27 cellular contexts compared by ENCODE assay signal in genomic region chr1:198490224-198490623, GRCh38. TPM values are rescaled to one million over a fixed set of nuclear protein-coding genes. Genes with fewer than 3 reads are reported as not detected.
"Had no signal": no experiment of that assay in that cellular context is flagged by ENCODE, and none has a peak within 500 bp of the region (broad histone marks: within the 10 kb centered on the region; RNA-seq: fewer than 3 reads in every experiment).

No MANE protein-coding gene starts in this region.

- H3K36me3 Mint-ChIP-seq: activated naive CD4-positive, alpha-beta T cell treated with anti-CD3 and anti-CD28 coated beads, Interleukin-2, amount 50 U/mL, for 72 hours; brain had no signal

- H3K4me1 ChIP-seq: ascending aorta had no signal

- H3K27me3 Mint-ChIP-seq: activated naive CD8-positive, alpha-beta T cell treated with anti-CD3 and anti-CD28 coated beads, Interleukin-2, amount 50 U/mL, for 24 hours had no signal

- H3K4me3 ChIP-seq: ascending aorta, cardiac muscle cell, SK-N-MC had no signal

- H3K27ac Mint-ChIP-seq: activated CD8-positive, alpha-beta T cell treated with anti-CD3 and anti-CD28 coated beads, Interleukin-2, amount 10 ng/mL, durations not matched to agents 7 days and 5 days; activated naive CD4-positive, alpha-beta T cell treated with anti-CD3 and anti-CD28 coated beads, Interleukin-2, amount 50 U/mL, for 72 hours; activated naive CD8-positive, alpha-beta T cell treated with anti-CD3 and anti-CD28 coated beads, Interleukin-2, amount 50 U/mL, for 24 hours; brain; T-helper 1 cell treated with Interleukin-12 subunit alpha and Interleukin-12 subunit beta and Interleukin-4 antibody, amounts not matched to agents 30 μg/mL and 1 μg/mL, for 36 hours had no signal

- ATAC-seq: activated CD8-positive, alpha-beta T cell treated with anti-CD3 and anti-CD28 coated beads, Interleukin-2, amount 10 ng/mL, durations not matched to agents 7 days and 5 days; activated naive CD4-positive, alpha-beta T cell treated with anti-CD3 and anti-CD28 coated beads, Interleukin-2, amount 50 U/mL, for 72 hours; activated naive CD8-positive, alpha-beta T cell treated with anti-CD3 and anti-CD28 coated beads, Interleukin-2, amount 50 U/mL, for 24 hours; activated T-cell treated with anti-CD3 and anti-CD28 coated beads, Interleukin-2, amount 50 U/mL, for 4 hours; Panc1; Right ventricle myocardium inferior had no signal

- DNase-seq: activated CD4-positive, alpha-beta T cell treated with anti-CD3 and anti-CD28 coated beads for 48 hours; activated CD4-positive, alpha-beta T cell treated with anti-CD3 and anti-CD28 coated beads, Interleukin-2, amount 50 U/mL, for 4 hours; activated CD4-positive, CD25-positive, alpha-beta regulatory T cell treated with anti-CD3 and anti-CD28 coated beads, Interleukin-2, amount 50 U/mL, for 72 hours; activated CD8-positive, alpha-beta T cell treated with anti-CD3 and anti-CD28 coated beads, Interleukin-2, amount 10 ng/mL, durations not matched to agents 7 days and 5 days; activated effector memory CD4-positive, alpha-beta T cell treated with anti-CD3 and anti-CD28 coated beads, Interleukin-2, amount 50 U/mL, for 16 hours; activated naive CD4-positive, alpha-beta T cell treated with Interleukin-2 at 50 U/mL for 16 hours; activated naive CD8-positive, alpha-beta T cell treated with anti-CD3 and anti-CD28 coated beads, Interleukin-2, amount 50 U/mL, for 24 hours; activated T-cell treated with anti-CD3 and anti-CD28 coated beads, Interleukin-2, amount 50 U/mL, for 4 hours; amniotic stem cell; MV-4-11; NCI-H1092 treated with DMSO at 0.1 percent for 48 hours; NCI-H1417 treated with DMSO at 0.1 percent for 48 hours; NCI-H1694; NCI-H2029 treated with DMSO at 0.1 percent for 48 hours; NCI-H510A; NCI-H526 treated with DMSO at 0.1 percent for 48 hours; NCI-H82; RPMI8226; SW 1271 had no signal

- H3K9me3 Mint-ChIP-seq: activated naive CD8-positive, alpha-beta T cell treated with anti-CD3 and anti-CD28 coated beads, Interleukin-2, amount 50 U/mL, for 24 hours; activated T-cell treated with anti-CD3 and anti-CD28 coated beads, Interleukin-2, amount 50 U/mL, for 4 hours; brain; T-helper 1 cell treated with Interleukin-12 subunit alpha and Interleukin-12 subunit beta and Interleukin-4 antibody, amounts not matched to agents 30 μg/mL and 1 μg/mL, for 36 hours had no signal

- H3K27ac ChIP-seq: ascending aorta, cardiac muscle cell, SK-N-MC had no signal

- H3K27me3 ChIP-seq: ascending aorta, cardiac muscle cell had no signal

- H3K4me1 Mint-ChIP-seq: activated naive CD8-positive, alpha-beta T cell treated with anti-CD3 and anti-CD28 coated beads, Interleukin-2, amount 50 U/mL, for 24 hours; brain had no signal

- H3K36me3 ChIP-seq: ascending aorta, cardiac muscle cell had no signal

- H3K4me3 Mint-ChIP-seq: activated CD8-positive, alpha-beta T cell treated with anti-CD3 and anti-CD28 coated beads, Interleukin-2, amount 10 ng/mL, durations not matched to agents 7 days and 5 days; activated naive CD8-positive, alpha-beta T cell treated with anti-CD3 and anti-CD28 coated beads, Interleukin-2, amount 50 U/mL, for 24 hours; activated T-cell treated with anti-CD3 and anti-CD28 coated beads, Interleukin-2, amount 50 U/mL, for 4 hours; brain; T-helper 1 cell treated with Interleukin-12 subunit alpha and Interleukin-12 subunit beta and Interleukin-4 antibody, amounts not matched to agents 30 μg/mL and 1 μg/mL, for 36 hours had no signal

- H3K9me3 ChIP-seq: ascending aorta had no signal

RNA-seq across cellular contexts. Expression of gene ATP6V1G3, which starts 50.3 kb away (rescaled TPM):
- total RNA-seq: activated CD8-positive, alpha-beta T cell treated with anti-CD3 and anti-CD28 coated beads, Interleukin-2, amount 10 ng/mL, durations not matched to agents 7 days and 5 days; activated T-cell treated with anti-CD3 and anti-CD28 coated beads, Interleukin-2, amount 50 U/mL, for 4 hours; ascending aorta; cardiac muscle cell; Right ventricle myocardium inferior had no signal
- polyA plus RNA-seq: cardiac muscle cell had no signal
